ENCODE assay signal across 24 cellular contexts in genomic region chr4:2768921-2769336, GRCh38. TPM values are rescaled to one million over a fixed set of nuclear protein-coding genes. Genes with fewer than 3 reads are reported as not detected.
DNase-seq lines count a peak whose midpoint lies in the region; ATAC-seq and TF ChIP-seq lines count a peak whose summit lies in the region.
"Had no signal": no experiment of that assay in that cellular context is flagged by ENCODE, and none has a peak within 500 bp of the region (broad histone marks: within the 10 kb centered on the region; RNA-seq: fewer than 3 reads in every experiment).

No MANE protein-coding gene starts in this region.

- TF ChIP-seq CTCF in BE2C (IDR thresholded peaks at IDR 0.05; ENCODE audit: low read depth, low read length) = no peak
- TF ChIP-seq CTCF in chondrocyte (IDR thresholded peaks at IDR 0.05) = no peak

- H3K4me1 ChIP-seq in BE2C = peaks cover 13% of the 10 kb centered on the region
- peaks cover 4% of the 10 kb centered on the region for H3K4me1 ChIP-seq in mucosa of stomach (ENCODE audit: control insufficient read depth, insufficient read depth, low read length)

- no peak for ATAC-seq in GM21576 (IDR thresholded peaks at IDR 0.05; ENCODE audit: unreplicated experiment)
- no peak for ATAC-seq in HG03108 (IDR thresholded peaks at IDR 0.05; ENCODE audit: unreplicated experiment)
- ATAC-seq: naive thymus-derived CD8-positive, alpha-beta T cell had no signal

- H3K4me1 Mint-ChIP-seq in chondrocyte (ENCODE audit: low read depth) = peaks cover 8% of the 10 kb centered on the region

- no peak overlapping the region for H3K27ac Mint-ChIP-seq in chondrocyte (ENCODE audit: unreplicated experiment)
- H3K27ac Mint-ChIP-seq: activated CD4-positive, alpha-beta T cell treated with anti-CD3 and anti-CD28 coated beads, Interleukin-2, amount 10 ng/mL, durations not matched to agents 24 days and 14 days; activated naive CD4-positive, alpha-beta T cell treated with anti-CD3 and anti-CD28 coated beads, Interleukin-2, amount 10 ng/mL, durations not matched to agents 7 days and 5 days; CD8-positive, alpha-beta memory T cell; memory B cell; type B pancreatic cell had no signal

- peaks cover 4% of the 10 kb centered on the region for H3K9me3 Mint-ChIP-seq in chondrocyte (ENCODE audit: low read depth)
- H3K9me3 Mint-ChIP-seq: CD8-positive, alpha-beta memory T cell; type B pancreatic cell had no signal

- H3K4me3 ChIP-seq in BE2C (ENCODE audit: low read depth, low read length) (peak overlapping the region; percentile 34), mucosa of stomach (ENCODE audit: low read length) (no peak overlapping the region)
- H3K4me3 ChIP-seq: ovary had no signal

- H3K36me3 ChIP-seq in BE2C = no peaks in the 10 kb centered on the region
- H3K36me3 ChIP-seq in mucosa of stomach (ENCODE audit: control insufficient read depth, insufficient read depth, low read length) = no peaks in the 10 kb centered on the region
- H3K36me3 ChIP-seq: ovary had no signal

- no peaks in the 10 kb centered on the region for H3K27me3 Mint-ChIP-seq in chondrocyte (ENCODE audit: low read depth)
- H3K27me3 Mint-ChIP-seq: activated CD4-positive, alpha-beta T cell treated with anti-CD3 and anti-CD28 coated beads, Interleukin-2, amount 10 ng/mL, durations not matched to agents 24 days and 14 days; memory B cell; naive thymus-derived CD8-positive, alpha-beta T cell; type B pancreatic cell had no signal

- no peak overlapping the region for H3K4me3 Mint-ChIP-seq in chondrocyte (ENCODE audit: unreplicated experiment)
- H3K4me3 Mint-ChIP-seq: activated CD4-positive, alpha-beta T cell treated with anti-CD3 and anti-CD28 coated beads, Interleukin-2, amount 10 ng/mL, durations not matched to agents 24 days and 14 days; activated naive CD4-positive, alpha-beta T cell treated with anti-CD3 and anti-CD28 coated beads, Interleukin-2, amount 10 ng/mL, durations not matched to agents 7 days and 5 days; CD8-positive, alpha-beta memory T cell; memory B cell; naive thymus-derived CD8-positive, alpha-beta T cell; type B pancreatic cell had no signal

- peaks cover 2% of the 10 kb centered on the region for H3K36me3 Mint-ChIP-seq in chondrocyte (ENCODE audit: low read depth)
- H3K36me3 Mint-ChIP-seq: activated naive CD4-positive, alpha-beta T cell treated with anti-CD3 and anti-CD28 coated beads, Interleukin-2, amount 10 ng/mL, durations not matched to agents 7 days and 5 days; CD8-positive, alpha-beta memory T cell; memory B cell; naive thymus-derived CD8-positive, alpha-beta T cell; type B pancreatic cell had no signal

- H3K9me3 ChIP-seq in BE2C (no peaks in the 10 kb centered on the region; the same call in 1 of the 2 replicates), mucosa of stomach (ENCODE audit: control insufficient read depth, low read length) (no peaks in the 10 kb centered on the region)
- H3K9me3 ChIP-seq: ovary had no signal

- H3K27me3 ChIP-seq in BE2C (no peaks in the 10 kb centered on the region), mucosa of stomach (ENCODE audit: control insufficient read depth, insufficient read depth, low read length) (no peaks in the 10 kb centered on the region)
- H3K27me3 ChIP-seq: ovary had no signal

- DNase-seq in AG08396 (ENCODE audit: low spot score) (peak; percentile 12), BE2C (peak; percentile 59), chondrocyte (ENCODE audit: low spot score) (peak; percentile 68), kidney glomerular epithelial cell (lab: John Stamatoyannopoulos, UW) (no peak), NCI-H1105 (lab: John Stamatoyannopoulos, UW) (no peak)
- DNase-seq: activated CD4-positive, alpha-beta T cell treated with anti-CD3 and anti-CD28 coated beads, Interleukin-2, amount 10 ng/mL, durations not matched to agents 24 days and 14 days; activated naive CD4-positive, alpha-beta T cell treated with anti-CD3 and anti-CD28 coated beads, Interleukin-2, amount 10 ng/mL, durations not matched to agents 7 days and 5 days; activated T-cell treated with anti-CD3 and anti-CD28 coated beads, Interleukin-2, amount 50 U/mL, for 48 hours; caudate nucleus; CD8-positive, alpha-beta memory T cell; GF-D8; GOT3; KG1; NCI-H1436 treated with DMSO at 0.1 percent for 48 hours; NCI-H2171; NCI-H524; ovary; T-helper 2 cell had no signal

- H3K9ac ChIP-seq in mucosa of stomach (ENCODE audit: low read length) = peak overlapping the region; percentile 8

RNA-seq across cellular contexts. Expression of gene TNIP2, which starts 12.8 kb away (rescaled TPM):
- 47.1 TPM for polyA plus RNA-seq in BE2C (2012; ENCODE audit: insufficient read depth, insufficient read length, low read depth)
- 23.3 to 30.7 TPM (median 29.0 TPM) in 3 replicates for total RNA-seq in chondrocyte

RNA-seq across cellular contexts. Expression of gene SH3BP2, which starts 24.0 kb away (rescaled TPM):
- 35.4 TPM for polyA plus RNA-seq in BE2C (2012; ENCODE audit: insufficient read depth, insufficient read length, low read depth)
- 50.1 to 63.1 TPM (median 59.8 TPM) in 3 replicates for total RNA-seq in chondrocyte

Comparison
In these comparisons a context has a peak if more than half of its experiments do, and no peak if none do; other contexts are left out.
1. DNase-seq: peak in AG08396 (single experiment), BE2C (single experiment) and chondrocyte (single experiment); none in kidney glomerular epithelial cell (single experiment) and NCI-H1105 (single experiment).